Comparison of ENCODE assay signal across 8 cellular contexts in genomic region chr6:1312444-1313363, GRCh38. TPM values are rescaled to one million over a fixed set of nuclear protein-coding genes. Genes with fewer than 3 reads are reported as not detected.
DNase-seq lines count a peak whose midpoint lies in the region.

No MANE protein-coding gene starts in this region.

- H3K27me3 ChIP-seq in iPS-20b (ENCODE audit: insufficient read depth, low read length): peaks cover 91% of the 10 kb centered on the region
- no peaks in the 10 kb centered on the region for H3K27me3 ChIP-seq in SJCRH30

- peak overlapping the region; percentile 71 for H3K4me3 Mint-ChIP-seq in activated naive CD4-positive, alpha-beta T cell treated with anti-CD3 and anti-CD28 coated beads, Interleukin-2, amount 50 U/mL, for 24 hours
- H3K4me3 Mint-ChIP-seq in stimulated activated naive CD8-positive, alpha-beta T cell treated with anti-CD3 and anti-CD28 coated beads, Interleukin-15, Interleukin-2, amounts not matched to agents 100 ng/mL and 50 ng/mL, for 24 hours: peak overlapping the region; percentile 56

- no peaks in the 10 kb centered on the region for H3K36me3 ChIP-seq in iPS-20b (ENCODE audit: insufficient read depth, low read depth, low read length)
- H3K36me3 ChIP-seq in SJCRH30: no peaks in the 10 kb centered on the region

- no peak overlapping the region for H3K9ac ChIP-seq in iPS-20b (ENCODE audit: low read depth, low read length)

- no peaks in the 10 kb centered on the region for H3K9me3 Mint-ChIP-seq in activated naive CD4-positive, alpha-beta T cell treated with anti-CD3 and anti-CD28 coated beads, Interleukin-2, amount 50 U/mL, for 24 hours
- no peaks in the 10 kb centered on the region for H3K9me3 Mint-ChIP-seq in stimulated activated naive CD8-positive, alpha-beta T cell treated with anti-CD3 and anti-CD28 coated beads, Interleukin-15, Interleukin-2, amounts not matched to agents 100 ng/mL and 50 ng/mL, for 24 hours

- H3K4me1 ChIP-seq in iPS-20b (ENCODE audit: insufficient read depth, low read length) (no peaks in the 10 kb centered on the region), SJCRH30 (no peaks in the 10 kb centered on the region)

- H3K27ac ChIP-seq in iPS-20b (ENCODE audit: low read length): no peak overlapping the region
- no peak overlapping the region for H3K27ac ChIP-seq in SJCRH30

- H3K4me3 ChIP-seq in iPS-20b (ENCODE audit: low read length) (peak overlapping the region; percentile 57), SJCRH30 (no peak overlapping the region)

- H3K27ac Mint-ChIP-seq in activated naive CD4-positive, alpha-beta T cell treated with anti-CD3 and anti-CD28 coated beads, Interleukin-2, amount 50 U/mL, for 24 hours: no peak overlapping the region
- no peak overlapping the region for H3K27ac Mint-ChIP-seq in stimulated activated naive CD8-positive, alpha-beta T cell treated with anti-CD3 and anti-CD28 coated beads, Interleukin-15, Interleukin-2, amounts not matched to agents 100 ng/mL and 50 ng/mL, for 24 hours

- peaks cover 36% of the 10 kb centered on the region for H3K4me1 Mint-ChIP-seq in activated naive CD4-positive, alpha-beta T cell treated with anti-CD3 and anti-CD28 coated beads, Interleukin-2, amount 50 U/mL, for 24 hours
- peaks cover 35% of the 10 kb centered on the region for H3K4me1 Mint-ChIP-seq in stimulated activated naive CD8-positive, alpha-beta T cell treated with anti-CD3 and anti-CD28 coated beads, Interleukin-15, Interleukin-2, amounts not matched to agents 100 ng/mL and 50 ng/mL, for 24 hours (ENCODE audit: low read depth)

- no peak for DNase-seq in activated naive CD4-positive, alpha-beta T cell (lab: John Stamatoyannopoulos, UW)
- DNase-seq in activated T-cell treated with anti-CD3 and anti-CD28 coated beads, Interleukin-2, amount 50 U/mL, for 48 hours: peak; percentile 32 to 55
- no peak for DNase-seq in SJCRH30
- DNase-seq in central memory CD4-positive, alpha-beta T cell: no peak
- no peak for DNase-seq in stimulated activated CD4-positive, alpha-beta T cell treated with anti-CD3 and anti-CD28 coated beads, Interleukin-4, amount 100 ng/mL, for 1 hour

- H3K36me3 Mint-ChIP-seq in activated naive CD4-positive, alpha-beta T cell treated with anti-CD3 and anti-CD28 coated beads, Interleukin-2, amount 50 U/mL, for 24 hours: no peaks in the 10 kb centered on the region
- H3K36me3 Mint-ChIP-seq in stimulated activated naive CD8-positive, alpha-beta T cell treated with anti-CD3 and anti-CD28 coated beads, Interleukin-15, Interleukin-2, amounts not matched to agents 100 ng/mL and 50 ng/mL, for 24 hours (ENCODE audit: low read depth): peaks cover 4% of the 10 kb centered on the region

- H3K9me3 ChIP-seq in iPS-20b (ENCODE audit: insufficient read depth, low read depth, low read length) (no peaks in the 10 kb centered on the region; the same call in 1 of the 2 replicates), SJCRH30 (replicated peaks) (no peaks in the 10 kb centered on the region)

- peaks cover 50% of the 10 kb centered on the region for H3K27me3 Mint-ChIP-seq in activated naive CD4-positive, alpha-beta T cell treated with anti-CD3 and anti-CD28 coated beads, Interleukin-2, amount 50 U/mL, for 24 hours
- H3K27me3 Mint-ChIP-seq in stimulated activated naive CD8-positive, alpha-beta T cell treated with anti-CD3 and anti-CD28 coated beads, Interleukin-15, Interleukin-2, amounts not matched to agents 100 ng/mL and 50 ng/mL, for 24 hours: peaks cover 70% of the 10 kb centered on the region

RNA-seq across cellular contexts. Expression of gene FOXQ1, which starts 0.8 kb away (rescaled TPM):
- not detected in 2 replicates for total RNA-seq in SJCRH30 (2014; rRNA removed; shearing (Covaris generic))

Comparison
In these comparisons a context has a peak if more than half of its experiments do, and no peak if none do; other contexts are left out.
1. DNase-seq: peak in activated T-cell treated with anti-CD3 and anti-CD28 coated beads, Interleukin-2, amount 50 U/mL, for 48 hours (2 of 2); none in activated naive CD4-positive, alpha-beta T cell (0 of 4), SJCRH30 (0 of 2), central memory CD4-positive, alpha-beta T cell (single experiment) and stimulated activated CD4-positive, alpha-beta T cell treated with anti-CD3 and anti-CD28 coated beads, Interleukin-4, amount 100 ng/mL, for 1 hour (single experiment).